6 cellular contexts compared by ENCODE assay signal in genomic region chr11:14778466-14778865, GRCh38.
DNase-seq lines count a peak whose midpoint lies in the region; ATAC-seq and TF ChIP-seq lines count a peak whose summit lies in the region.
"Not testable (repeated sequence)": the region's sequence is repeated elsewhere in the genome, so short reads cannot be mapped to it uniquely, and the experiment has no call there.

No MANE protein-coding gene starts in this region.

- H3K36me3 Mint-ChIP-seq in CD8-positive, alpha-beta T cell, result peaks cover 82% of the 10 kb centered on the region
- peaks cover 87% of the 10 kb centered on the region for H3K36me3 Mint-ChIP-seq in activated CD4-positive, alpha-beta T cell treated with anti-CD3 and anti-CD28 coated beads, Interleukin-2, amount 10 ng/mL, durations not matched to agents 24 days and 14 days (ENCODE audit: low read depth)
- H3K36me3 Mint-ChIP-seq in activated T-cell treated with anti-CD3 and anti-CD28 coated beads, Interleukin-2, amount 50 U/mL, for 24 hours (ENCODE audit: low read depth), result peaks cover 87% of the 10 kb centered on the region
- H3K36me3 Mint-ChIP-seq in activated naive CD4-positive, alpha-beta T cell treated with anti-CD3 and anti-CD28 coated beads for 36 hours (ENCODE audit: low read depth), result peaks cover 30% of the 10 kb centered on the region
- peaks cover 92% of the 10 kb centered on the region for H3K36me3 Mint-ChIP-seq in activated naive CD8-positive, alpha-beta T cell treated with anti-CD3 and anti-CD28 coated beads for 36 hours
- peaks cover 7 to 63% (median 47%) of the 10 kb centered on the region in 3 donors for H3K36me3 Mint-ChIP-seq in naive thymus-derived CD8-positive, alpha-beta T cell

- peaks cover 11% of the 10 kb centered on the region for H3K36me3 ChIP-seq in CD8-positive, alpha-beta T cell (ENCODE audit: insufficient read depth, low read length)

- H3K4me1 Mint-ChIP-seq in CD8-positive, alpha-beta T cell (ENCODE audit: low read depth), result peaks cover 62% of the 10 kb centered on the region
- peaks cover 51% of the 10 kb centered on the region for H3K4me1 Mint-ChIP-seq in activated CD4-positive, alpha-beta T cell treated with anti-CD3 and anti-CD28 coated beads, Interleukin-2, amount 10 ng/mL, durations not matched to agents 24 days and 14 days
- H3K4me1 Mint-ChIP-seq in activated T-cell treated with anti-CD3 and anti-CD28 coated beads, Interleukin-2, amount 50 U/mL, for 24 hours (ENCODE audit: low read depth), result peaks cover 72% of the 10 kb centered on the region
- H3K4me1 Mint-ChIP-seq in activated naive CD4-positive, alpha-beta T cell treated with anti-CD3 and anti-CD28 coated beads for 36 hours (ENCODE audit: low read depth), result peaks cover 53% of the 10 kb centered on the region
- peaks cover 57% of the 10 kb centered on the region for H3K4me1 Mint-ChIP-seq in activated naive CD8-positive, alpha-beta T cell treated with anti-CD3 and anti-CD28 coated beads for 36 hours
- H3K4me1 Mint-ChIP-seq in naive thymus-derived CD8-positive, alpha-beta T cell, result peaks cover 30 to 70% (median 55%) of the 10 kb centered on the region in 4 donors

- H3K27me3 Mint-ChIP-seq in CD8-positive, alpha-beta T cell (ENCODE audit: low read depth); activated CD4-positive, alpha-beta T cell treated with anti-CD3 and anti-CD28 coated beads, Interleukin-2, amount 10 ng/mL, durations not matched to agents 24 days and 14 days; activated T-cell treated with anti-CD3 and anti-CD28 coated beads, Interleukin-2, amount 50 U/mL, for 24 hours; activated naive CD4-positive, alpha-beta T cell treated with anti-CD3 and anti-CD28 coated beads for 36 hours (ENCODE audit: low read depth); activated naive CD8-positive, alpha-beta T cell treated with anti-CD3 and anti-CD28 coated beads for 36 hours; naive thymus-derived CD8-positive, alpha-beta T cell: not testable (repeated sequence)

- H3K9me3 ChIP-seq in CD8-positive, alpha-beta T cell (ENCODE audit: low read length), result not testable (repeated sequence)

- not testable (repeated sequence) for H3K4me3 Mint-ChIP-seq in CD8-positive, alpha-beta T cell; activated CD4-positive, alpha-beta T cell treated with anti-CD3 and anti-CD28 coated beads, Interleukin-2, amount 10 ng/mL, durations not matched to agents 24 days and 14 days; activated T-cell treated with anti-CD3 and anti-CD28 coated beads, Interleukin-2, amount 50 U/mL, for 24 hours; activated naive CD4-positive, alpha-beta T cell treated with anti-CD3 and anti-CD28 coated beads for 36 hours; activated naive CD8-positive, alpha-beta T cell treated with anti-CD3 and anti-CD28 coated beads for 36 hours
- peak overlapping the region in 8 of 10 donors; percentile 9 to 64 (median 44) for H3K4me3 Mint-ChIP-seq in naive thymus-derived CD8-positive, alpha-beta T cell

- H3K27ac Mint-ChIP-seq in CD8-positive, alpha-beta T cell, result peak overlapping the region; percentile 50
- H3K27ac Mint-ChIP-seq in activated CD4-positive, alpha-beta T cell treated with anti-CD3 and anti-CD28 coated beads, Interleukin-2, amount 10 ng/mL, durations not matched to agents 24 days and 14 days, result peak overlapping the region; percentile 82
- H3K27ac Mint-ChIP-seq in activated T-cell treated with anti-CD3 and anti-CD28 coated beads, Interleukin-2, amount 50 U/mL, for 24 hours, result peak overlapping the region; percentile 29
- H3K27ac Mint-ChIP-seq in activated naive CD4-positive, alpha-beta T cell treated with anti-CD3 and anti-CD28 coated beads for 36 hours, result not testable (repeated sequence)
- H3K27ac Mint-ChIP-seq in activated naive CD8-positive, alpha-beta T cell treated with anti-CD3 and anti-CD28 coated beads for 36 hours, result peak overlapping the region; percentile 79
- peak overlapping the region; percentile 6 to 92 (median 89) for H3K27ac Mint-ChIP-seq in naive thymus-derived CD8-positive, alpha-beta T cell

- H3K4me1 ChIP-seq in CD8-positive, alpha-beta T cell (ENCODE audit: insufficient read depth, low read length), result peaks cover 24% of the 10 kb centered on the region

- not testable (repeated sequence) for H3K27me3 ChIP-seq in CD8-positive, alpha-beta T cell (ENCODE audit: insufficient read depth, low read length)

- not testable (repeated sequence) for TF ChIP-seq CTCF in CD8-positive, alpha-beta T cell (IDR thresholded peaks at IDR 0.05)

- CTCF ChIA-PET in CD8-positive, alpha-beta T cell (lab: Charles Lee), result not testable (repeated sequence)
- CTCF ChIA-PET in activated naive CD4-positive, alpha-beta T cell treated with anti-CD3 and anti-CD28 coated beads for 36 hours (lab: Charles Lee), result interaction anchor here (0.6 to 1.0 kb wide), 2 partner anchors 10 to 47 kb away, joined by 3 read pairs; no protein-coding TSS in a partner anchor

- H3K27ac ChIP-seq in CD8-positive, alpha-beta T cell (ENCODE audit: low read depth, low read length), result not testable (repeated sequence)

- DNase-seq in CD8-positive, alpha-beta T cell, result peak in 2 of 7 experiments; percentile 28 to 42
- not testable (repeated sequence) for DNase-seq in activated CD4-positive, alpha-beta T cell treated with anti-CD3 and anti-CD28 coated beads, Interleukin-2, amount 10 ng/mL, durations not matched to agents 24 days and 14 days; activated T-cell treated with anti-CD3 and anti-CD28 coated beads, Interleukin-2, amount 50 U/mL, for 24 hours; activated naive CD8-positive, alpha-beta T cell treated with anti-CD3 and anti-CD28 coated beads for 36 hours
- DNase-seq in activated naive CD4-positive, alpha-beta T cell treated with anti-CD3 and anti-CD28 coated beads for 36 hours, result peak; percentile 48
- DNase-seq in naive thymus-derived CD8-positive, alpha-beta T cell, result peak in 5 of 10 donors; percentile 26 to 56 (median 31)

- H3K4me3 ChIP-seq in CD8-positive, alpha-beta T cell (ENCODE audit: low read depth, low read length), result not testable (repeated sequence)

- ATAC-seq in CD8-positive, alpha-beta T cell; naive thymus-derived CD8-positive, alpha-beta T cell: not testable (repeated sequence)

- H3K9me3 Mint-ChIP-seq in CD8-positive, alpha-beta T cell, result peaks cover 22% of the 10 kb centered on the region
- peaks cover 28% of the 10 kb centered on the region for H3K9me3 Mint-ChIP-seq in activated CD4-positive, alpha-beta T cell treated with anti-CD3 and anti-CD28 coated beads, Interleukin-2, amount 10 ng/mL, durations not matched to agents 24 days and 14 days
- peaks cover 32% of the 10 kb centered on the region for H3K9me3 Mint-ChIP-seq in activated T-cell treated with anti-CD3 and anti-CD28 coated beads, Interleukin-2, amount 50 U/mL, for 24 hours
- peaks cover 11% of the 10 kb centered on the region for H3K9me3 Mint-ChIP-seq in activated naive CD4-positive, alpha-beta T cell treated with anti-CD3 and anti-CD28 coated beads for 36 hours
- peaks cover 43% of the 10 kb centered on the region for H3K9me3 Mint-ChIP-seq in activated naive CD8-positive, alpha-beta T cell treated with anti-CD3 and anti-CD28 coated beads for 36 hours
- peaks cover 0 to 22% (median 11%) of the 10 kb centered on the region in 9 donors for H3K9me3 Mint-ChIP-seq in naive thymus-derived CD8-positive, alpha-beta T cell

- intact Hi-C loops in CD8-positive, alpha-beta T cell (cut with DNase I, micrococcal nuclease); activated CD4-positive, alpha-beta T cell treated with anti-CD3 and anti-CD28 coated beads, Interleukin-2, amount 10 ng/mL, durations not matched to agents 24 days and 14 days (cut with micrococcal nuclease); activated naive CD4-positive, alpha-beta T cell treated with anti-CD3 and anti-CD28 coated beads for 36 hours (cut with micrococcal nuclease): not testable (repeated sequence)

- POLR2A ChIA-PET in CD8-positive, alpha-beta T cell (lab: Charles Lee), result interaction anchor here (0.9 to 2.8 kb wide), 3 partner anchors 10 to 128 kb away, joined by 3 to 7 read pairs (median 3); no protein-coding TSS in a partner anchor
- POLR2A ChIA-PET in naive thymus-derived CD8-positive, alpha-beta T cell (lab: Charles Lee), result not testable (repeated sequence)
